In genomic region chr9:98998441-98999151, GRCh38 we compare ENCODE assay signal across 9 cellular contexts. TPM values are rescaled to one million over a fixed set of nuclear protein-coding genes. Genes with fewer than 3 reads are reported as not detected.
DNase-seq lines count a peak whose midpoint lies in the region; FAIRE-seq and TF ChIP-seq lines count a peak whose summit lies in the region.
"Had no signal": no experiment of that assay in that cellular context is flagged by ENCODE, and none has a peak within 500 bp of the region (broad histone marks: within the 10 kb centered on the region; RNA-seq: fewer than 3 reads in every experiment).

No MANE protein-coding gene starts in this region.

- 25 to 40% methylated on average over 9 to 19 of the region's 19 CpGs for WGBS in endodermal cell (ENCODE audit: insufficient coverage in 1 of 2, insufficient read length in 1 of 2), 2 experiments
- WGBS in mesenchymal stem cell: 43% methylated on average over 19 of the region's 19 CpGs

- peak overlapping the region; percentile 21 for H2BK120ac ChIP-seq in mesenchymal stem cell (ENCODE audit: low read depth, low read length)

- no peak overlapping the region for H2AFZ ChIP-seq in mesenchymal stem cell (ENCODE audit: low read depth, low read length)

- H3K4me2 ChIP-seq in BLaER1: 0 out of 2 replicates have a peak overlapping the region, but pooled peaks have one; percentile 49
- H3K4me2 ChIP-seq in mesenchymal stem cell (ENCODE audit: low read length, poor library complexity, severe bottlenecking): no peak overlapping the region

- peak overlapping the region in 1 of 2 experiments; percentile 53 for H3K18ac ChIP-seq in mesenchymal stem cell (ENCODE audit: low read depth in 1 of 2, low read length in 2 of 2)

- H3K79me1 ChIP-seq in mesenchymal stem cell (replicated peaks; ENCODE audit: low read length, poor library complexity, severe bottlenecking): no peaks in the 10 kb centered on the region

- H4K20me1 ChIP-seq in BLaER1: peaks cover 48% of the 10 kb centered on the region

- H3K4me3 Mint-ChIP-seq in activated CD4-positive, alpha-beta memory T cell treated with anti-CD3 and anti-CD28 coated beads for 36 hours: no peak overlapping the region
- H3K4me3 Mint-ChIP-seq in endodermal cell: peak overlapping the region; percentile 10

- intact Hi-C loops in activated CD4-positive, alpha-beta memory T cell treated with anti-CD3 and anti-CD28 coated beads for 36 hours (cut with micrococcal nuclease): loop anchor here (1.0 to 5.0 kb wide), 2 partner anchors 150 to 191 kb away; partner anchors contain the start of gene GALNT12

- H2BK15ac ChIP-seq in mesenchymal stem cell (ENCODE audit: low read depth, poor library complexity, severe bottlenecking): peak overlapping the region; percentile 30

- no peaks in the 10 kb centered on the region for H3K9me3 Mint-ChIP-seq in activated CD4-positive, alpha-beta memory T cell treated with anti-CD3 and anti-CD28 coated beads for 36 hours
- H3K9me3 Mint-ChIP-seq in endodermal cell: peaks cover 3% of the 10 kb centered on the region

- peak; percentile 96 for TF ChIP-seq CTCF in endodermal cell (conservative IDR thresholded peaks at IDR 0.05)

- FAIRE-seq in GM19239 (lab: Jason Lieb, UNC): no peak

- H3K9me3 ChIP-seq in BLaER1 (no peaks in the 10 kb centered on the region), endodermal cell (ENCODE audit: control insufficient read depth, low read length) (peaks cover 6% of the 10 kb centered on the region), mesenchymal stem cell (ENCODE audit: control insufficient read depth, low read length) (peaks cover 5% of the 10 kb centered on the region)

- no peak overlapping the region for H3K27ac ChIP-seq in BLaER1
- no peak overlapping the region for H3K27ac ChIP-seq in endodermal cell (ENCODE audit: low read depth, low read length)
- H3K27ac ChIP-seq in mesenchymal stem cell (ENCODE audit: low read length, poor library complexity, severe bottlenecking): no peak overlapping the region
- H3K27ac ChIP-seq: SK-N-MC had no signal

- DNase-seq in GM19239 (ENCODE audit: insufficient read length, low spot score) (peak; percentile 57), NCI-H2029 (lab: John Stamatoyannopoulos, UW) (peak; percentile 19), endodermal cell (peak; percentile 96), mesenchymal stem cell (peak; percentile 66), DMS153 (lab: John Stamatoyannopoulos, UW) (no peak)
- DNase-seq in activated CD4-positive, alpha-beta memory T cell treated with anti-CD3 and anti-CD28 coated beads for 36 hours: peak; percentile 73
- DNase-seq in stimulated activated CD8-positive, alpha-beta memory T cell treated with anti-CD3 and anti-CD28 coated beads, Interleukin-15, amount 100 ng/mL, for 1 hour (ENCODE audit: low read depth): peak; percentile 23

- H3K9ac ChIP-seq in BLaER1: no peak overlapping the region
- H3K9ac ChIP-seq in endodermal cell (ENCODE audit: extremely low read depth, low read length, poor library complexity, severe bottlenecking): no peak overlapping the region
- H3K9ac ChIP-seq in mesenchymal stem cell (ENCODE audit: low read length): peak overlapping the region; percentile 65

- H3K27me3 ChIP-seq in BLaER1 (peaks cover 48% of the 10 kb centered on the region), endodermal cell (ENCODE audit: control insufficient read depth, insufficient read depth, low read length, poor library complexity, severe bottlenecking) (no peaks in the 10 kb centered on the region), mesenchymal stem cell (ENCODE audit: control insufficient read depth in 1 of 2, insufficient read depth in 1 of 2, low read length in 2 of 2) (peaks cover 0 to 25% of the 10 kb centered on the region in 2 experiments)

- peaks cover 23% of the 10 kb centered on the region for H3K4me1 Mint-ChIP-seq in activated CD4-positive, alpha-beta memory T cell treated with anti-CD3 and anti-CD28 coated beads for 36 hours (ENCODE audit: low read depth)
- peaks cover 19% of the 10 kb centered on the region for H3K4me1 Mint-ChIP-seq in endodermal cell

- no peak overlapping the region for H2BK5ac ChIP-seq in mesenchymal stem cell (ENCODE audit: low read depth, low read length, poor library complexity, severe bottlenecking)

- no peak overlapping the region for H4K91ac ChIP-seq in mesenchymal stem cell (ENCODE audit: low read length)

- no peak overlapping the region for H3K14ac ChIP-seq in mesenchymal stem cell (ENCODE audit: low read length in 2 of 2)

- H3K4ac ChIP-seq in mesenchymal stem cell (ENCODE audit: low read depth in 1 of 2, low read length in 2 of 2): no peak overlapping the region

- H3K4me1 ChIP-seq in BLaER1 (peaks cover 28% of the 10 kb centered on the region), endodermal cell (ENCODE audit: control insufficient read depth, insufficient read depth, low read length) (peaks cover 8% of the 10 kb centered on the region), mesenchymal stem cell (ENCODE audit: control insufficient read depth, insufficient read depth, low read depth, low read length) (peaks cover 19% of the 10 kb centered on the region)

- CTCF ChIA-PET in activated CD4-positive, alpha-beta memory T cell treated with anti-CD3 and anti-CD28 coated beads for 36 hours (lab: Charles Lee): interaction anchor here (0.6 to 8.8 kb wide), 27 partner anchors 9 to 201 kb away, joined by 3 to 163 read pairs (median 5); partner anchors contain the start of gene TGFBR1

- peak overlapping the region; percentile 69 for H2AK5ac ChIP-seq in mesenchymal stem cell (ENCODE audit: low read length, severe bottlenecking)

- no peaks in the 10 kb centered on the region for H3K36me3 Mint-ChIP-seq in activated CD4-positive, alpha-beta memory T cell treated with anti-CD3 and anti-CD28 coated beads for 36 hours
- H3K36me3 Mint-ChIP-seq in endodermal cell (ENCODE audit: low read depth): no peaks in the 10 kb centered on the region

- H2BK12ac ChIP-seq in mesenchymal stem cell (ENCODE audit: low read length in 2 of 2): peak overlapping the region; percentile 34 to 51

- H3K27me3 Mint-ChIP-seq in activated CD4-positive, alpha-beta memory T cell treated with anti-CD3 and anti-CD28 coated beads for 36 hours: peaks cover 7% of the 10 kb centered on the region
- peaks cover 21% of the 10 kb centered on the region for H3K27me3 Mint-ChIP-seq in endodermal cell (ENCODE audit: insufficient read depth)

- H3K36me3 ChIP-seq in BLaER1 (no peaks in the 10 kb centered on the region), endodermal cell (ENCODE audit: control insufficient read depth, insufficient read depth, low read length) (no peaks in the 10 kb centered on the region), mesenchymal stem cell (ENCODE audit: control insufficient read depth in 1 of 2, insufficient read depth in 2 of 2, low read depth in 1 of 2, low read length in 2 of 2) (peaks cover 0 to 7% of the 10 kb centered on the region in 2 experiments)

- H3K4me3 ChIP-seq in BLaER1 (no peak overlapping the region), endodermal cell (ENCODE audit: low read length) (no peak overlapping the region), mesenchymal stem cell (ENCODE audit: insufficient read depth in 1 of 2, low read depth in 1 of 2, low read length in 2 of 2) (peak overlapping the region in 1 of 2 experiments; percentile 64)
- H3K4me3 ChIP-seq: SK-N-MC had no signal

- no peak overlapping the region for H4K8ac ChIP-seq in mesenchymal stem cell (ENCODE audit: low read length)

- no peak overlapping the region for H3K27ac Mint-ChIP-seq in activated CD4-positive, alpha-beta memory T cell treated with anti-CD3 and anti-CD28 coated beads for 36 hours
- peak overlapping the region; percentile 71 for H3K27ac Mint-ChIP-seq in endodermal cell

- H3K23ac ChIP-seq in mesenchymal stem cell (ENCODE audit: low read length in 2 of 2): no peak overlapping the region

- POLR2A ChIA-PET in activated CD4-positive, alpha-beta memory T cell treated with anti-CD3 and anti-CD28 coated beads for 36 hours (lab: Charles Lee): no interaction called here

RNA-seq across cellular contexts. Expression of gene COL15A1, which starts 54.9 kb away (rescaled TPM):
- total RNA-seq in activated CD4-positive, alpha-beta memory T cell treated with anti-CD3 and anti-CD28 coated beads for 36 hours: under 1 TPM; 0.12 to 0.14 TPM
- under 1 TPM in 1 of 2 donors, not detected in 1; 0.27 TPM for total RNA-seq in endodermal cell
- polyA plus RNA-seq in endodermal cell (2013, experiment 1 of 2): 0.39 TPM
- polyA plus RNA-seq in endodermal cell (2013, experiment 2 of 2): 0.33 TPM
- 4.3 TPM for polyA plus RNA-seq in mesenchymal stem cell (2013, experiment 1 of 2)
- 4.2 TPM for polyA plus RNA-seq in mesenchymal stem cell (2013, experiment 2 of 2)
